11 cellular contexts compared by ENCODE assay signal in the genomic region with DNA sequence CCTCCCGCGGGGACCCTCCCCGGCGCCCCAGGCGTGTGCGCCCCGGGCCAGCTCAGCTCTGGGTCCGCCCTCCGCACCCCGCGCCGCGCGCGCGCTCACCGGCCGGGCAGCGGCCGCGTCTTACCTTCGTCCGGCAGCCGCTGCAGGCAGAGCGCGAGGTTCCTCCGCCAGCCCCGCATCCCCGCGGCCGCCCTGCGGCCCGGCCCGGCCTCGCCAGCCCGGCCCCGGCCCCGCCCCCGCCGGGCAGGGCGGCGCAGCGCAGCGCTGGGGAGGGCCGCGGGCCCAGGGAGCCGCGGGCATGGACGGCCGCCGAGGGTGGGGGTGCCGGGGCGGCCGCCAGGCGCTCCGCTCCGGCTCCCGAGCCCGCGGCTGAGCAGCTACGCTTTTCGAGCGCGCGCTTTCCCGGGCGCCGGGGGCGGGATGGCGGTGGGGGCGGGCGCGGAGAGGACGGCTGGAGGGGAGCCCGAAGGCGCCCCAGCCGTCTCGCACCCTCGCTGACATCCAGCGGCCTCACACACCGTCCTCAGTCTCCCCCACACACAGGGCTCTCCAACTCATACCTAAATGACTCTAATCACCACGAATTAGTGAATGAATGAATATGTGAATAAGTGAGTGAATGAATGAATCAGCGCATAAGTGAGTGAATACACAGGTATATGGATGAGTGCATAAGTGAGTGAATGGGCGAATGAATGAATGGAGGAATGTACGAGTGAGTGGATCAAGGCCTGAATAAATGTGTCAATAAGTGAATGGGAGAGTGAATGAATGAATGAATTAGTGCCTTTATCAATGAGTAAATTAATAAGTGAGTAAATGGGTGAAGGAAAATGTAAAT. TPM values are rescaled to one million over a fixed set of nuclear protein-coding genes. Genes with fewer than 3 reads are reported as not detected.
DNase-seq lines count a peak whose midpoint lies in the region; ATAC-seq and TF ChIP-seq lines count a peak whose summit lies in the region.
"Had no signal": no experiment of that assay in that cellular context is flagged by ENCODE, and none has a peak within 500 bp of the region (broad histone marks: within the 10 kb centered on the region; RNA-seq: fewer than 3 reads in every experiment).

No MANE protein-coding gene starts in this region.

- no peaks in the 10 kb centered on the region for H3K36me3 Mint-ChIP-seq in GM23338 (ENCODE audit: low read depth)
- H3K36me3 Mint-ChIP-seq in stimulated activated effector memory CD8-positive, alpha-beta T cell treated with anti-CD3 and anti-CD28 coated beads, Interleukin-12 subunit alpha, Interleukin-12 subunit beta, amount 100 ng/mL, for 72 hours: no peaks in the 10 kb centered on the region

- H3K4me3 ChIP-seq in GM23338 (peak overlapping the region; percentile 78), iPS-11a (ENCODE audit: low read depth, low read length) (peak overlapping the region; percentile 54), sigmoid colon (peak overlapping the region in 3 of 4 donors; percentile 26 to 41 (median 37)), Karpas-422 (ENCODE audit: low read length) (no peak overlapping the region)

- H3K79me2 ChIP-seq in GM23338 (replicated peaks; ENCODE audit: insufficient read depth) (no peaks in the 10 kb centered on the region), Karpas-422 (ENCODE audit: low read length) (no peaks in the 10 kb centered on the region)

- no peak overlapping the region for H3K27ac ChIP-seq in GM23338 (ENCODE audit: low read depth)
- no peak overlapping the region for H3K27ac ChIP-seq in sigmoid colon
- H3K27ac ChIP-seq in Karpas-422 (ENCODE audit: low read length): no peak overlapping the region
- H3K27ac ChIP-seq: brain microvascular endothelial cell, tibial nerve had no signal

- 4 to 5% methylated on average over 85 of the region's 85 CpGs for WGBS in sigmoid colon, 2 donors

- peak; percentile 66 for DNase-seq in GM23338 (ENCODE audit: low spot score)
- DNase-seq in sigmoid colon: no peak
- DNase-seq in stimulated activated effector memory CD8-positive, alpha-beta T cell treated with anti-CD3 and anti-CD28 coated beads, Interleukin-12 subunit alpha, Interleukin-12 subunit beta, amount 100 ng/mL, for 72 hours (ENCODE audit: low spot score in 2 of 2): no peak
- no peak for DNase-seq in Karpas-422
- DNase-seq: activated CD4-positive, alpha-beta memory T cell treated with anti-CD3 and anti-CD28 coated beads, Interleukin-2, amount 10 ng/mL, durations not matched to agents 7 days and 5 days; brain microvascular endothelial cell; kidney had no signal

- peak overlapping the region; percentile 93; the same call in 1 of the 2 replicates for H2AFZ ChIP-seq in GM23338
- no peak overlapping the region for H2AFZ ChIP-seq in Karpas-422 (ENCODE audit: low read length)

- intact Hi-C loops in sigmoid colon (cut with DNase I): no loop called here

- H3K9me3 ChIP-seq in sigmoid colon (no peaks in the 10 kb centered on the region), Karpas-422 (ENCODE audit: low read length) (no peaks in the 10 kb centered on the region)

- peaks cover 24% of the 10 kb centered on the region for H3K27me3 ChIP-seq in GM23338 (ENCODE audit: insufficient read depth)
- H3K27me3 ChIP-seq in sigmoid colon: peaks cover 11 to 51% (median 34%) of the 10 kb centered on the region in 3 donors
- no peaks in the 10 kb centered on the region for H3K27me3 ChIP-seq in Karpas-422 (ENCODE audit: low read length)

- H3K27ac Mint-ChIP-seq in GM23338: no peak overlapping the region
- H3K27ac Mint-ChIP-seq in stimulated activated effector memory CD8-positive, alpha-beta T cell treated with anti-CD3 and anti-CD28 coated beads, Interleukin-12 subunit alpha, Interleukin-12 subunit beta, amount 100 ng/mL, for 72 hours: no peak overlapping the region
- H3K27ac Mint-ChIP-seq: activated CD4-positive, alpha-beta memory T cell treated with anti-CD3 and anti-CD28 coated beads, Interleukin-2, amount 10 ng/mL, durations not matched to agents 7 days and 5 days had no signal

- no peak overlapping the region for H3K9ac ChIP-seq in Karpas-422 (ENCODE audit: low read length)

- H3K4me1 ChIP-seq in GM23338 (ENCODE audit: insufficient read depth): peaks cover 9% of the 10 kb centered on the region; the same call in 1 of the 2 replicates
- H3K4me1 ChIP-seq in sigmoid colon: peaks cover 0 to 9% (median 8%) of the 10 kb centered on the region in 4 donors
- H3K4me1 ChIP-seq in Karpas-422 (ENCODE audit: low read length): peaks cover 16% of the 10 kb centered on the region

- TF ChIP-seq POLR2A in sigmoid colon (IDR thresholded peaks at IDR 0.05): no peak

- H3K4me2 ChIP-seq in GM23338: peak overlapping the region; percentile 88
- no peak overlapping the region for H3K4me2 ChIP-seq in Karpas-422 (ENCODE audit: low read depth, low read length, poor library complexity, severe bottlenecking)

- H3K9me2 ChIP-seq in GM23338 (ENCODE audit: insufficient read depth): no peaks in the 10 kb centered on the region
- no peaks in the 10 kb centered on the region for H3K9me2 ChIP-seq in Karpas-422 (replicated peaks; ENCODE audit: insufficient read depth, low read length)

- peak overlapping the region; percentile 63 for H3K4me3 Mint-ChIP-seq in GM23338
- H3K4me3 Mint-ChIP-seq in stimulated activated effector memory CD8-positive, alpha-beta T cell treated with anti-CD3 and anti-CD28 coated beads, Interleukin-12 subunit alpha, Interleukin-12 subunit beta, amount 100 ng/mL, for 72 hours: no peak overlapping the region
- H3K4me3 Mint-ChIP-seq: activated CD4-positive, alpha-beta memory T cell treated with anti-CD3 and anti-CD28 coated beads, Interleukin-2, amount 10 ng/mL, durations not matched to agents 7 days and 5 days had no signal

- H3K4me1 Mint-ChIP-seq in GM23338: peaks cover 16% of the 10 kb centered on the region
- peaks cover 9% of the 10 kb centered on the region for H3K4me1 Mint-ChIP-seq in stimulated activated effector memory CD8-positive, alpha-beta T cell treated with anti-CD3 and anti-CD28 coated beads, Interleukin-12 subunit alpha, Interleukin-12 subunit beta, amount 100 ng/mL, for 72 hours

- peak; percentile 43 for ATAC-seq in GM23338
- peak; percentile 13; the same call in 2 of the 3 replicates for ATAC-seq in SK-N-SH treated with all-trans-retinoic acid at 6 μM for 48 hours
- ATAC-seq in HG02798 (IDR thresholded peaks at IDR 0.05; ENCODE audit: poor library complexity, unreplicated experiment): no peak
- no peak for ATAC-seq in stimulated activated effector memory CD8-positive, alpha-beta T cell treated with anti-CD3 and anti-CD28 coated beads, Interleukin-12 subunit alpha, Interleukin-12 subunit beta, amount 100 ng/mL, for 72 hours

- H3K27me3 Mint-ChIP-seq in GM23338 (ENCODE audit: insufficient read depth, low read depth, poor library complexity): peaks cover 17% of the 10 kb centered on the region

- TF ChIP-seq CTCF in GM23338 (conservative IDR thresholded peaks at IDR 0.05; ENCODE audit: low read depth in 2 of 2) (no peak), sigmoid colon (IDR thresholded peaks at IDR 0.05) (no peak)

- H4K20me1 ChIP-seq in GM23338 (replicated peaks; ENCODE audit: insufficient read depth) (no peaks in the 10 kb centered on the region; the same call in 1 of the 2 replicates), Karpas-422 (ENCODE audit: insufficient read depth, low read depth, low read length) (no peaks in the 10 kb centered on the region; the same call in 1 of the 2 replicates)

- H3K36me3 ChIP-seq in GM23338 (ENCODE audit: insufficient read depth) (no peaks in the 10 kb centered on the region), sigmoid colon (no peaks in the 10 kb centered on the region), Karpas-422 (ENCODE audit: insufficient read depth, low read length) (no peaks in the 10 kb centered on the region)
- H3K36me3 ChIP-seq: brain microvascular endothelial cell, tibial nerve had no signal

- H3F3A ChIP-seq in GM23338 (replicated peaks; ENCODE audit: low read depth): no peaks in the 10 kb centered on the region

- TF ChIP-seq EP300 in sigmoid colon (IDR thresholded peaks at IDR 0.05): no peak

- H3K9me3 Mint-ChIP-seq in GM23338: no peaks in the 10 kb centered on the region; the same call in 2 of the 3 replicates
- H3K9me3 Mint-ChIP-seq in stimulated activated effector memory CD8-positive, alpha-beta T cell treated with anti-CD3 and anti-CD28 coated beads, Interleukin-12 subunit alpha, Interleukin-12 subunit beta, amount 100 ng/mL, for 72 hours: peaks cover 12% of the 10 kb centered on the region
- H3K9me3 Mint-ChIP-seq: activated CD4-positive, alpha-beta memory T cell treated with anti-CD3 and anti-CD28 coated beads, Interleukin-2, amount 10 ng/mL, durations not matched to agents 7 days and 5 days had no signal

TF ChIP-seq in GM23338, 12 proteins besides CTCF, POLR2A, EP300 and RAD21 (continues in another document):
- TF ChIP-seq CREB1 (CRISPR knock-in tag; IDR thresholded peaks at IDR 0.05; ENCODE audit: low read depth) (no peak), ZNF331 (CRISPR knock-in tag; IDR thresholded peaks at IDR 0.05; ENCODE audit: low read depth) (no peak), EZH2phosphoT487 (IDR thresholded peaks at IDR 0.05; ENCODE audit: unreplicated experiment) (no peak), STAT1 (IDR thresholded peaks at IDR 0.05; ENCODE audit: unreplicated experiment) (no peak)

TF ChIP-seq in SK-N-SH treated with all-trans-retinoic acid at 6 μM for 48 hours, 23 proteins besides CTCF, POLR2A, EP300 and RAD21:
- no peak for TF ChIP-seq ZC3H10 (CRISPR knock-in tag; IDR thresholded peaks at IDR 0.05)
- TF ChIP-seq PPARA (CRISPR knock-in tag; IDR thresholded peaks at IDR 0.05; ENCODE audit: borderline replicate concordance): no peak
- no peak for TF ChIP-seq ZFP3 (CRISPR knock-in tag; IDR thresholded peaks at IDR 0.05)
- TF ChIP-seq PATZ1 (CRISPR knock-in tag; IDR thresholded peaks at IDR 0.05; ENCODE audit: borderline replicate concordance): no peak

RNA-seq across cellular contexts. Expression of gene CCDC174, which starts 48.5 kb away (rescaled TPM):
- total RNA-seq in GM23338 (2014; rRNA removed; shearing (Covaris generic)): 9.2 and 11.2 TPM in 2 replicates
- 46.3 and 48.6 TPM in 2 replicates for polyA plus RNA-seq in GM23338 (2016; fragmentation: Nextera tagmentation; extraction: Ambion mirVana)
- total RNA-seq in sigmoid colon: 10 to 100 TPM; 13.3 to 21.3 (median 19.2) TPM
- polyA plus RNA-seq in sigmoid colon: 10 to 100 TPM; 10.8 to 13.2 (median 10.9) TPM
- total RNA-seq in Karpas-422 (2014; rRNA removed; shearing (Covaris generic); ENCODE audit: low replicate concordance): 16.7 and 17.3 TPM in 2 replicates

Comparison
In these comparisons a context has a peak if more than half of its experiments do, and no peak if none do; other contexts are left out.
1. ATAC-seq: peak in GM23338 (single experiment) and SK-N-SH treated with all-trans-retinoic acid at 6 μM for 48 hours (single experiment); none in HG02798 (single experiment) and stimulated activated effector memory CD8-positive, alpha-beta T cell treated with anti-CD3 and anti-CD28 coated beads, Interleukin-12 subunit alpha, Interleukin-12 subunit beta, amount 100 ng/mL, for 72 hours (single experiment).